Comparison of ENCODE assay signal across 21 cellular contexts in genomic region chr9:79060726-79061125, GRCh38.
DNase-seq lines count a peak whose midpoint lies in the region; ATAC-seq, FAIRE-seq and TF ChIP-seq lines count a peak whose summit lies in the region.
"Had no signal": no experiment of that assay in that cellular context is flagged by ENCODE, and none has a peak within 500 bp of the region (broad histone marks: within the 10 kb centered on the region; RNA-seq: fewer than 3 reads in every experiment).

No MANE protein-coding gene starts in this region.

- peaks cover 13% of the 10 kb centered on the region for H3K4me1 Mint-ChIP-seq in astrocyte (ENCODE audit: low read depth, unreplicated experiment)

- no peak overlapping the region for H3K9ac ChIP-seq in astrocyte (ENCODE audit: low read length)

- TF ChIP-seq CTCF in astrocyte (IDR thresholded peaks at IDR 0.05; ENCODE audit: insufficient read depth, low read depth, low read length): no peak
- no peak for TF ChIP-seq CTCF in foreskin keratinocyte (conservative IDR thresholded peaks at IDR 0.05)

- H3K27ac ChIP-seq in astrocyte (ENCODE audit: low read depth, low read length) (no peak overlapping the region), foreskin keratinocyte (no peak overlapping the region)
- H3K27ac ChIP-seq: C4-2B had no signal

- peak; percentile 5 for FAIRE-seq in astrocyte (lab: Jason Lieb, UNC)
- FAIRE-seq: GM12878 had no signal

- no peak overlapping the region for H2AFZ ChIP-seq in astrocyte (ENCODE audit: low read depth, low read length)

- no peaks in the 10 kb centered on the region for H3K36me3 ChIP-seq in astrocyte (ENCODE audit: insufficient read depth, low read length)

- no peaks in the 10 kb centered on the region for H3K79me2 ChIP-seq in astrocyte (ENCODE audit: insufficient read depth, low read length)

- peak; percentile 89 for ATAC-seq in foreskin keratinocyte
- ATAC-seq: GM12878 had no signal

- no peak overlapping the region for H3K27ac Mint-ChIP-seq in astrocyte (ENCODE audit: unreplicated experiment)

- DNase-seq in EH (ENCODE audit: low read depth): peak; percentile 42
- peak; percentile 54 for DNase-seq in HCEC 1CT
- DNase-seq in astrocyte (ENCODE audit: low read depth): peak; percentile 23
- DNase-seq in foreskin keratinocyte: peak; percentile 16 to 52
- no peak for DNase-seq in NCI-H82 treated with DMSO at 0.1 percent for 48 hours (lab: John Stamatoyannopoulos, UW; ENCODE audit: unreplicated experiment)
- no peak for DNase-seq in activated naive CD4-positive, alpha-beta T cell treated with anti-CD3 and anti-CD28 coated beads, Interleukin-2, amount 50 U/mL, for 16 hours
- no peak for DNase-seq in stimulated activated CD4-positive, alpha-beta T cell treated with anti-CD3 and anti-CD28 coated beads, Interleukin-4, amount 100 ng/mL, for 4 hours
- no peak for DNase-seq in NCI-H2029 (lab: John Stamatoyannopoulos, UW)
- DNase-seq: ACHN, AML-193, DMS79 treated with DMSO at 0.1 percent for 48 hours, GDM1, Kasumi-1, NCI-H1105, NCI-H1694, NCI-H748 treated with DMSO at 0.1 percent for 48 hours, OCI-M1, RPMI8226, SIG-M5 had no signal

- H3K9me3 Mint-ChIP-seq in astrocyte (ENCODE audit: unreplicated experiment): peaks cover 6% of the 10 kb centered on the region

- no peak overlapping the region for H3K4me3 ChIP-seq in astrocyte (ENCODE audit: insufficient read depth, low read depth, low read length)
- H3K4me3 ChIP-seq: GM12878 had no signal

- H3K4me2 ChIP-seq in astrocyte (ENCODE audit: low read length): no peak overlapping the region

- no peak overlapping the region for H3K4me3 Mint-ChIP-seq in astrocyte (ENCODE audit: unreplicated experiment)

- H3K4me1 ChIP-seq in astrocyte (ENCODE audit: insufficient read depth, low read length) (no peaks in the 10 kb centered on the region), foreskin keratinocyte (no peaks in the 10 kb centered on the region)

- H3K9me3 ChIP-seq in astrocyte (ENCODE audit: insufficient read depth, low read depth, low read length): no peaks in the 10 kb centered on the region

- H3K36me3 Mint-ChIP-seq in astrocyte (ENCODE audit: low read depth, unreplicated experiment): no peaks in the 10 kb centered on the region

- H3K27me3 Mint-ChIP-seq in astrocyte (ENCODE audit: low read depth, unreplicated experiment): no peaks in the 10 kb centered on the region

- no peaks in the 10 kb centered on the region for H3K27me3 ChIP-seq in astrocyte (ENCODE audit: insufficient read depth, low read length)
- H3K27me3 ChIP-seq in foreskin keratinocyte: no peaks in the 10 kb centered on the region

- no peaks in the 10 kb centered on the region for H4K20me1 ChIP-seq in astrocyte (ENCODE audit: insufficient read depth, low read length)

Comparison
In these comparisons a context has a peak if more than half of its experiments do, and no peak if none do; other contexts are left out.
1. DNase-seq: peak in EH (single experiment), HCEC 1CT (single experiment), astrocyte (single experiment) and foreskin keratinocyte (2 of 2); none in NCI-H82 treated with DMSO at 0.1 percent for 48 hours (single experiment), activated naive CD4-positive, alpha-beta T cell treated with anti-CD3 and anti-CD28 coated beads, Interleukin-2, amount 50 U/mL, for 16 hours (single experiment), stimulated activated CD4-positive, alpha-beta T cell treated with anti-CD3 and anti-CD28 coated beads, Interleukin-4, amount 100 ng/mL, for 4 hours (0 of 2) and NCI-H2029 (single experiment).